Comparison of ENCODE assay signal across 1 cellular context in genomic region chr17:71438631-71439146, GRCh38.
TF ChIP-seq lines count a peak whose summit lies in the region.

No MANE protein-coding gene starts in this region.

TF ChIP-seq in SK-N-SH, 30 proteins besides CTCF, POLR2A, EP300 and RAD21 (continued from another document):
- TF ChIP-seq USF2 (IDR thresholded peaks at IDR 0.05; ENCODE audit: borderline replicate concordance, low read depth, low read length): no peak
- no peak for TF ChIP-seq NRF1 (IDR thresholded peaks at IDR 0.05; ENCODE audit: low read depth, low read length)
- TF ChIP-seq, protein P1, sequence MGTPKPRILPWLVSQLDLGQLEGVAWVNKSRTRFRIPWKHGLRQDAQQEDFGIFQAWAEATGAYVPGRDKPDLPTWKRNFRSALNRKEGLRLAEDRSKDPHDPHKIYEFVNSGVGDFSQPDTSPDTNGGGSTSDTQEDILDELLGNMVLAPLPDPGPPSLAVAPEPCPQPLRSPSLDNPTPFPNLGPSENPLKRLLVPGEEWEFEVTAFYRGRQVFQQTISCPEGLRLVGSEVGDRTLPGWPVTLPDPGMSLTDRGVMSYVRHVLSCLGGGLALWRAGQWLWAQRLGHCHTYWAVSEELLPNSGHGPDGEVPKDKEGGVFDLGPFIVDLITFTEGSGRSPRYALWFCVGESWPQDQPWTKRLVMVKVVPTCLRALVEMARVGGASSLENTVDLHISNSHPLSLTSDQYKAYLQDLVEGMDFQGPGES (IDR thresholded peaks at IDR 0.05; ENCODE audit: low read depth, low read length): no peak
- TF ChIP-seq MAX (IDR thresholded peaks at IDR 0.05; ENCODE audit: low read depth): peak; percentile 81
- no peak for TF ChIP-seq TAF1 (IDR thresholded peaks at IDR 0.05; ENCODE audit: borderline replicate concordance, low read depth, low read length)
- peak; percentile 61; the same call in 1 of the 2 replicates for TF ChIP-seq MEF2A (IDR thresholded peaks at IDR 0.05; ENCODE audit: borderline replicate concordance, low read depth)
- TF ChIP-seq RXRA (IDR thresholded peaks at IDR 0.05; ENCODE audit: borderline replicate concordance, low read depth): peak; percentile 66; the same call in 1 of the 2 replicates
